ENCODE assay signal across 8 cellular contexts in the genomic region with DNA sequence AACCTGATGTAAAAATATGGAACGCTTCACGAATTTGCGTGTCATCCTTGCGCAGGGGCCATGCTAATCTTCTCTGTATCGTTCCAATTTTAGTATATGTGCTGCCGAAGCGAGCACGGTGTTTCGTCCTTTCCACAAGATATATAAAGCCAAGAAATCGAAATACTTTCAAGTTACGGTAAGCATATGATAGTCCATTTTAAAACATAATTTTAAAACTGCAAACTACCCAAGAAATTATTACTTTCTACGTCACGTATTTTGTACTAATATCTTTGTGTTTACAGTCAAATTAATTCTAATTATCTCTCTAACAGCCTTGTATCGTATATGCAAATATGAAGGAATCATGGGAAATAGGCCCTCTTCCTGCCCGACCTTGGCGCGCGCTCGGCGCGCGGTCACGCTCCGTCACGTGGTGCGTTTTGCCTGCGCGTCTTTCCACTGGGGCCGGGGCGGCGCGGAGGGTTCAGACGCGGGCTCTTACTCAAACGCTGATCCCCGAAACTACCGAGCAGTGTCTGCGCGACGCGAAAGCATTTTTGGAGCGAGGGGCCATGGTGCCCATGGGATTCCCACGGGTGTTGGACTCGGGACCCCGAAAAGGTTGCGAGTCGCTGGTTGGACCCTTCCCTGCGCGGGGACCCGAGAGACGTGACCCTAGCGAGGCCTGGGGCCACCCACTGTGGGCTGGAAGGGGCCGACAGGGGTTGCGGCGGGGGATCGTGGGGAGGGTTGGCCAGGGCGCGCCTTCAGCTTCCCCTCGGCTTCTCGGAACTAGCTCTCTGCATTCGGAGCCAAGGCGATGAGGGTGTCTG.
DNase-seq lines count a peak whose midpoint lies in the region; ATAC-seq and TF ChIP-seq lines count a peak whose summit lies in the region.

Gene RNU6-1, minus strand, starts transcription at position 117 of the 818 bp plus-strand sequence.

- DNase-seq in AG09319 (ENCODE audit: extremely low read depth, low read depth), result peak; percentile 87
- peak; percentile 83 to 92 for DNase-seq in NCI-H446 (lab: John Stamatoyannopoulos, UW)
- peak; percentile 92 for DNase-seq in cerebellar cortex (ENCODE audit: low spot score)
- DNase-seq in islet precursor cell, result peak; percentile 92
- DNase-seq in stimulated activated CD4-positive, alpha-beta T cell treated with anti-CD3 and anti-CD28 coated beads, Interleukin-12 subunit alpha, Interleukin-12 subunit beta, amount 100 ng/mL, for 4 hours, result peak; percentile 94

- ATAC-seq in GM19035 (IDR thresholded peaks at IDR 0.05; ENCODE audit: unreplicated experiment), result peak; percentile 90
- ATAC-seq in HG03342 (IDR thresholded peaks at IDR 0.05; ENCODE audit: unreplicated experiment), result peak; percentile 83
- ATAC-seq in activated CD4-positive, CD25-positive, alpha-beta regulatory T cell treated with anti-CD3 and anti-CD28 coated beads, Interleukin-2, amount 50 U/mL, for 24 hours, result peak; percentile 90 to 91

- no peak for TF ChIP-seq CTCF in AG09319 (IDR thresholded peaks at IDR 0.05; ENCODE audit: low read depth, low read length)

Comparison
In these comparisons a context has a peak if more than half of its experiments do, and no peak if none do; other contexts are left out.
1. Peak in every context shown above with its lines: DNase-seq and ATAC-seq.